In genomic region chr10:110284262-110284661, GRCh38 we compare ENCODE assay signal across 30 cellular contexts.
"Had no signal": no experiment of that assay in that cellular context is flagged by ENCODE, and none has a peak within 500 bp of the region (broad histone marks: within the 10 kb centered on the region; RNA-seq: fewer than 3 reads in every experiment).

No MANE protein-coding gene starts in this region.

- H3K4me3 Mint-ChIP-seq: immature natural killer cell; mesothelial cell of epicardium; naive thymus-derived CD4-positive, alpha-beta T cell; natural killer cell treated with Interleukin-12 subunit alpha and Interleukin-12 subunit beta and Interleukin-15 and Interleukin-18, amount 100 ng/mL, for 72 hours; stimulated activated naive B cell treated with anti-CD40 and anti-IgM and Interleukin-4, amounts not matched to agents 10 μg/mL and 1 μg/mL and 100 μg/mL, for 72 hours; stimulated activated naive CD8-positive, alpha-beta T cell treated with anti-CD3 and anti-CD28 coated beads, Interleukin-15, Interleukin-2, amounts not matched to agents 100 ng/mL and 50 ng/mL, for 24 hours had no signal

- H3K27me3 ChIP-seq: left lung, ovary, suprapubic skin, tibial artery, upper lobe of right lung, uterus had no signal

- H3K27ac Mint-ChIP-seq: immature natural killer cell; mesothelial cell of epicardium; natural killer cell treated with Interleukin-12 subunit alpha and Interleukin-12 subunit beta and Interleukin-15 and Interleukin-18, amount 100 ng/mL, for 72 hours; stimulated activated naive CD8-positive, alpha-beta T cell treated with anti-CD3 and anti-CD28 coated beads, Interleukin-15, Interleukin-2, amounts not matched to agents 100 ng/mL and 50 ng/mL, for 24 hours had no signal

- DNase-seq: hypothalamus; immature natural killer cell; kidney; left colon; left lung; lower lobe of right lung; mammary epithelial cell; mesendoderm; naive thymus-derived CD4-positive, alpha-beta T cell; ovary; retina; right cardiac atrium; stimulated activated CD4-positive, alpha-beta T cell treated with anti-CD3 and anti-CD28 coated beads, Interleukin-12 subunit alpha, Interleukin-12 subunit beta, amount 100 ng/mL, for 4 hours; stimulated activated CD4-positive, alpha-beta T cell treated with anti-CD3 and anti-CD28 coated beads, Interleukin-15, amount 100 ng/mL, for 24 hours; stimulated activated CD4-positive, alpha-beta T cell treated with anti-CD3 and anti-CD28 coated beads, Interleukin-2, amount 100 ng/mL, for 24 hours; stimulated activated CD4-positive, alpha-beta T cell treated with anti-CD3 and anti-CD28 coated beads, Interleukin-4, amount 100 ng/mL, for 1 hour; stimulated activated naive B cell treated with anti-CD40 and anti-IgM and Interleukin-4, amounts not matched to agents 10 μg/mL and 1 μg/mL and 100 μg/mL, for 72 hours; tibial artery; trophoblast cell; upper lobe of right lung; uterus had no signal

- H3K36me3 ChIP-seq: ovary, uterus had no signal

- H3K27ac ChIP-seq: left lung, lower lobe of right lung, ovary, prostate gland, skin epidermis, suprapubic skin, thoracic aorta, tibial artery, upper lobe of right lung, uterus had no signal

- H3K36me3 Mint-ChIP-seq: natural killer cell treated with Interleukin-12 subunit alpha and Interleukin-12 subunit beta and Interleukin-15 and Interleukin-18, amount 100 ng/mL, for 72 hours had no signal

- H3K4me1 ChIP-seq: prostate gland, uterus had no signal

- H3K4me3 ChIP-seq: left lung, lower lobe of right lung, ovary, prostate gland, skin epidermis, suprapubic skin, thoracic aorta, tibial artery, upper lobe of right lung, uterus had no signal

- H3K9me3 ChIP-seq: left lung, lower lobe of right lung, ovary, prostate gland, suprapubic skin, thoracic aorta, tibial artery, upper lobe of right lung, uterus had no signal

- FAIRE-seq: islet of Langerhans, kidney had no signal

- H3K27me3 Mint-ChIP-seq: naive thymus-derived CD4-positive, alpha-beta T cell; natural killer cell treated with Interleukin-12 subunit alpha and Interleukin-12 subunit beta and Interleukin-15 and Interleukin-18, amount 100 ng/mL, for 72 hours; stimulated activated naive B cell treated with anti-CD40 and anti-IgM and Interleukin-4, amounts not matched to agents 10 μg/mL and 1 μg/mL and 100 μg/mL, for 72 hours; stimulated activated naive CD8-positive, alpha-beta T cell treated with anti-CD3 and anti-CD28 coated beads, Interleukin-15, Interleukin-2, amounts not matched to agents 100 ng/mL and 50 ng/mL, for 24 hours had no signal

- H3K9me3 Mint-ChIP-seq: immature natural killer cell; mesothelial cell of epicardium; naive thymus-derived CD4-positive, alpha-beta T cell; natural killer cell treated with Interleukin-12 subunit alpha and Interleukin-12 subunit beta and Interleukin-15 and Interleukin-18, amount 100 ng/mL, for 72 hours; stimulated activated naive B cell treated with anti-CD40 and anti-IgM and Interleukin-4, amounts not matched to agents 10 μg/mL and 1 μg/mL and 100 μg/mL, for 72 hours; stimulated activated naive CD8-positive, alpha-beta T cell treated with anti-CD3 and anti-CD28 coated beads, Interleukin-15, Interleukin-2, amounts not matched to agents 100 ng/mL and 50 ng/mL, for 24 hours had no signal

- ATAC-seq: left colon; left lung; lower lobe of right lung; naive thymus-derived CD4-positive, alpha-beta T cell; natural killer cell treated with Interleukin-12 subunit alpha and Interleukin-12 subunit beta and Interleukin-15 and Interleukin-18, amount 100 ng/mL, for 72 hours; right cardiac atrium; sciatic nerve; stimulated activated naive B cell treated with anti-CD40 and anti-IgM and Interleukin-4, amounts not matched to agents 10 μg/mL and 1 μg/mL and 100 μg/mL, for 72 hours; upper lobe of right lung had no signal
